In genomic region chr5:177358333-177358939, GRCh38 we compare ENCODE assay signal across 10 cellular contexts. TPM values are rescaled to one million over a fixed set of nuclear protein-coding genes. Genes with fewer than 3 reads are reported as not detected.
DNase-seq lines count a peak whose midpoint lies in the region; ATAC-seq and TF ChIP-seq lines count a peak whose summit lies in the region.
"Had no signal": no experiment of that assay in that cellular context is flagged by ENCODE, and none has a peak within 500 bp of the region (broad histone marks: within the 10 kb centered on the region; RNA-seq: fewer than 3 reads in every experiment).

No MANE protein-coding gene starts in this region.

- no peaks in the 10 kb centered on the region for H3K27me3 Mint-ChIP-seq in T-helper 2 cell treated with Interferon-gamma antibody and Interleukin-4, amounts not matched to agents 5 μg/mL and 100 μg/mL, for 36 hours (ENCODE audit: low read depth)
- H3K27me3 Mint-ChIP-seq in stimulated activated naive CD8-positive, alpha-beta T cell treated with anti-CD3 and anti-CD28 coated beads, Interleukin-15, amount 100 ng/mL, for 72 hours, result no peaks in the 10 kb centered on the region

- H3K9me3 ChIP-seq in heart right ventricle (peaks cover 0 to 5% (median 0%) of the 10 kb centered on the region in 11 donors), trophoblast cell (ENCODE audit: insufficient read depth, low read depth, low read length) (no peaks in the 10 kb centered on the region)

- no peaks in the 10 kb centered on the region for H3K27me3 ChIP-seq in heart right ventricle
- H3K27me3 ChIP-seq in trophoblast cell (ENCODE audit: insufficient read depth, low read length), result no peaks in the 10 kb centered on the region
- H3K27me3 ChIP-seq in mesendoderm (ENCODE audit: insufficient read depth, low read length, poor library complexity), result no peaks in the 10 kb centered on the region

- H2AFZ ChIP-seq in trophoblast cell (ENCODE audit: insufficient read depth, low read length, poor library complexity), result no peak overlapping the region

- peaks cover 40% of the 10 kb centered on the region for H3K36me3 Mint-ChIP-seq in T-helper 2 cell treated with Interferon-gamma antibody and Interleukin-4, amounts not matched to agents 5 μg/mL and 100 μg/mL, for 36 hours (ENCODE audit: low read depth)

- H3K18ac ChIP-seq in trophoblast cell (ENCODE audit: low read length) (no peak overlapping the region), mesendoderm (ENCODE audit: low read length) (no peak overlapping the region)

- H2AK5ac ChIP-seq in trophoblast cell (ENCODE audit: low read length) (no peak overlapping the region), mesendoderm (ENCODE audit: low read length) (no peak overlapping the region)

- peaks cover 4% of the 10 kb centered on the region for H3K79me1 ChIP-seq in trophoblast cell (ENCODE audit: low read length)
- no peaks in the 10 kb centered on the region for H3K79me1 ChIP-seq in mesendoderm (ENCODE audit: low read length)

- DNase-seq in T-helper 2 cell treated with Interferon-gamma antibody and Interleukin-4, amounts not matched to agents 5 μg/mL and 100 μg/mL, for 36 hours (ENCODE audit: low spot score), result no peak
- no peak for DNase-seq in T-helper 2 cell
- no peak for DNase-seq in heart right ventricle
- no peak for DNase-seq in stimulated activated naive CD8-positive, alpha-beta T cell treated with anti-CD3 and anti-CD28 coated beads, Interleukin-15, amount 100 ng/mL, for 72 hours
- DNase-seq in trophoblast cell, result no peak
- DNase-seq in mesendoderm, result no peak
- DNase-seq: NCI-H1694 treated with DMSO at 0.1 percent for 48 hours had no signal

- H3K79me2 ChIP-seq in trophoblast cell (ENCODE audit: control insufficient read depth, insufficient read depth, low read length, poor library complexity) (peaks cover 4% of the 10 kb centered on the region), mesendoderm (ENCODE audit: control insufficient read depth, insufficient read depth, low read length) (no peaks in the 10 kb centered on the region)

- no peak overlapping the region for H4K12ac ChIP-seq in trophoblast cell (ENCODE audit: low read depth, low read length)

- H3K23ac ChIP-seq in trophoblast cell (ENCODE audit: low read length), result no peak overlapping the region
- H3K23ac ChIP-seq in mesendoderm (ENCODE audit: low read length), result no peak overlapping the region

- H3K27ac ChIP-seq in VCaP (peak overlapping the region; percentile 80), heart right ventricle (peak overlapping the region in 6 of 10 donors; percentile 4 to 88 (median 49)), trophoblast cell (ENCODE audit: low read depth, low read length) (no peak overlapping the region), mesendoderm (ENCODE audit: low read depth, low read length) (no peak overlapping the region)

- ATAC-seq in heart right ventricle, result peak; percentile 34 to 66 (median 52)
- ATAC-seq in stimulated activated naive CD8-positive, alpha-beta T cell treated with anti-CD3 and anti-CD28 coated beads, Interleukin-15, amount 100 ng/mL, for 72 hours, result no peak
- ATAC-seq in HG03097 (IDR thresholded peaks at IDR 0.05; ENCODE audit: low FRiP score, unreplicated experiment), result no peak

- no peak overlapping the region for H3K56ac ChIP-seq in mesendoderm (ENCODE audit: low read length)

- peaks cover 66% of the 10 kb centered on the region for H3K4me1 Mint-ChIP-seq in T-helper 2 cell treated with Interferon-gamma antibody and Interleukin-4, amounts not matched to agents 5 μg/mL and 100 μg/mL, for 36 hours (ENCODE audit: low read depth)
- H3K4me1 Mint-ChIP-seq in stimulated activated naive CD8-positive, alpha-beta T cell treated with anti-CD3 and anti-CD28 coated beads, Interleukin-15, amount 100 ng/mL, for 72 hours, result peaks cover 88% of the 10 kb centered on the region

- 23 to 33% methylated on average over 6 of the region's 6 CpGs for WGBS in heart right ventricle, 2 donors
- WGBS in trophoblast cell (ENCODE audit: extremely low coverage, insufficient coverage, insufficient read length), result no CpG with 5 or more reads among the region's 6 CpGs
- no CpG with 5 or more reads among the region's 6 CpGs for WGBS in mesendoderm (ENCODE audit: extremely low coverage, insufficient coverage, low lambda C conversion rate)

- H3K4me3 Mint-ChIP-seq in T-helper 2 cell treated with Interferon-gamma antibody and Interleukin-4, amounts not matched to agents 5 μg/mL and 100 μg/mL, for 36 hours, result peak overlapping the region; percentile 84
- H3K4me3 Mint-ChIP-seq in stimulated activated naive CD8-positive, alpha-beta T cell treated with anti-CD3 and anti-CD28 coated beads, Interleukin-15, amount 100 ng/mL, for 72 hours, result peak overlapping the region; percentile 90 to 94

- H3K9ac ChIP-seq in trophoblast cell (ENCODE audit: low read length) (no peak overlapping the region), mesendoderm (ENCODE audit: low read length) (no peak overlapping the region)

- H2BK5ac ChIP-seq in trophoblast cell (ENCODE audit: low read depth, low read length, poor library complexity) (no peak overlapping the region), mesendoderm (ENCODE audit: low read length) (no peak overlapping the region)

- H3K4me1 ChIP-seq in heart right ventricle, result peaks cover 0 to 88% (median 23%) of the 10 kb centered on the region in 9 donors
- peaks cover 0 to 5% of the 10 kb centered on the region in 2 experiments for H3K4me1 ChIP-seq in trophoblast cell (ENCODE audit: control insufficient read depth in 1 of 2, insufficient read depth in 2 of 2, low read length in 2 of 2)
- H3K4me1 ChIP-seq in mesendoderm (ENCODE audit: control insufficient read depth, low read depth, low read length), result no peaks in the 10 kb centered on the region

- no peak overlapping the region for H4K8ac ChIP-seq in trophoblast cell (ENCODE audit: low read depth, low read length)
- H4K8ac ChIP-seq in mesendoderm (ENCODE audit: low read depth, low read length), result no peak overlapping the region

- peaks cover 17% of the 10 kb centered on the region for H3K9me3 Mint-ChIP-seq in T-helper 2 cell treated with Interferon-gamma antibody and Interleukin-4, amounts not matched to agents 5 μg/mL and 100 μg/mL, for 36 hours
- peaks cover 11 to 14% of the 10 kb centered on the region in 2 donors for H3K9me3 Mint-ChIP-seq in stimulated activated naive CD8-positive, alpha-beta T cell treated with anti-CD3 and anti-CD28 coated beads, Interleukin-15, amount 100 ng/mL, for 72 hours

- H4K5ac ChIP-seq in mesendoderm (ENCODE audit: low read length), result no peak overlapping the region

- no peak for TF ChIP-seq CTCF in VCaP (conservative IDR thresholded peaks at IDR 0.05)
- no peak for TF ChIP-seq CTCF in heart right ventricle (IDR thresholded peaks at IDR 0.05)

- intact Hi-C loops in heart right ventricle (cut with DNase I), result no loop called here

- no peaks in the 10 kb centered on the region for H3K36me3 ChIP-seq in heart right ventricle
- no peaks in the 10 kb centered on the region for H3K36me3 ChIP-seq in trophoblast cell (ENCODE audit: control insufficient read depth in 1 of 2, insufficient read depth in 2 of 2, low read length in 2 of 2)
- no peaks in the 10 kb centered on the region for H3K36me3 ChIP-seq in mesendoderm (ENCODE audit: control insufficient read depth, insufficient read depth, low read length)

- no peak overlapping the region for H3K14ac ChIP-seq in trophoblast cell (ENCODE audit: low read length)

- H3K4ac ChIP-seq in trophoblast cell (ENCODE audit: low read depth, low read length), result no peak overlapping the region
- H3K4ac ChIP-seq in mesendoderm (ENCODE audit: low read depth, low read length), result no peak overlapping the region

- no peak overlapping the region for H4K91ac ChIP-seq in trophoblast cell (ENCODE audit: low read depth, low read length)

- no peak overlapping the region for H2BK15ac ChIP-seq in mesendoderm (replicated peaks; ENCODE audit: low read depth)

- H2BK120ac ChIP-seq in trophoblast cell (ENCODE audit: insufficient read depth, low read length, poor library complexity) (no peak overlapping the region), mesendoderm (ENCODE audit: low read depth, low read length) (no peak overlapping the region)

- H3K4me2 ChIP-seq in trophoblast cell (ENCODE audit: low read length) (no peak overlapping the region), mesendoderm (ENCODE audit: low read length) (no peak overlapping the region)

- H3K4me3 ChIP-seq in heart right ventricle, result peak overlapping the region in 8 of 10 donors; percentile 12 to 67 (median 39)
- no peak overlapping the region for H3K4me3 ChIP-seq in trophoblast cell (ENCODE audit: low read depth, low read length)
- H3K4me3 ChIP-seq in mesendoderm (ENCODE audit: low read length), result no peak overlapping the region

- peak overlapping the region; percentile 73 for H3K27ac Mint-ChIP-seq in T-helper 2 cell treated with Interferon-gamma antibody and Interleukin-4, amounts not matched to agents 5 μg/mL and 100 μg/mL, for 36 hours
- peak overlapping the region; percentile 69 to 85 for H3K27ac Mint-ChIP-seq in stimulated activated naive CD8-positive, alpha-beta T cell treated with anti-CD3 and anti-CD28 coated beads, Interleukin-15, amount 100 ng/mL, for 72 hours

- H2BK12ac ChIP-seq in trophoblast cell (ENCODE audit: low read length), result no peak overlapping the region

RNA-seq across cellular contexts. Expression of gene RGS14, which starts 0.7 kb away (rescaled TPM):
- 1 to 10 TPM; 2.2 to 9.6 (median 4.5) TPM for total RNA-seq in heart right ventricle
- 1 to 10 TPM; 2.6 to 3.9 TPM for polyA plus RNA-seq in heart right ventricle
- 9.9 and 10.1 TPM in 2 replicates for polyA plus RNA-seq in trophoblast cell (2013)
- polyA plus RNA-seq in mesendoderm (2013, experiment 1 of 2), result 8.6 TPM
- 8.8 TPM for polyA plus RNA-seq in mesendoderm (2013, experiment 2 of 2)

RNA-seq across cellular contexts. Expression of gene LMAN2, which starts 7.0 kb away (rescaled TPM):
- 100 to 1,000 TPM in 1 of 10 donors, 10 to 100 TPM in 9; 46.3 to 111 (median 56.3) TPM for total RNA-seq in heart right ventricle
- polyA plus RNA-seq in heart right ventricle, result 100 to 1,000 TPM in 1 of 2 donors, 10 to 100 TPM in 1; 47.4 to 215 TPM
- 339 and 340 TPM in 2 replicates for polyA plus RNA-seq in trophoblast cell (2013)
- polyA plus RNA-seq in mesendoderm (2013, experiment 1 of 2), result 179 TPM
- 188 TPM for polyA plus RNA-seq in mesendoderm (2013, experiment 2 of 2)

RNA-seq across cellular contexts. Expression of gene SLC34A1, which starts 25.8 kb away (rescaled TPM):
- under 1 TPM in 1 of 10 donors, not detected in 9; 0.12 TPM for total RNA-seq in heart right ventricle
- polyA plus RNA-seq in heart right ventricle, result not detected
- polyA plus RNA-seq in trophoblast cell (2013), result not detected in 2 replicates
- not detected for polyA plus RNA-seq in mesendoderm (2013, experiment 1 of 2)
- polyA plus RNA-seq in mesendoderm (2013, experiment 2 of 2), result not detected
- total RNA-seq: A673 had no signal

RNA-seq across cellular contexts. Expression of gene PFN3, which starts 42.0 kb away (rescaled TPM):
- total RNA-seq in heart right ventricle, result not detected
- not detected for polyA plus RNA-seq in heart right ventricle
- not detected in 2 replicates for polyA plus RNA-seq in trophoblast cell (2013)
- polyA plus RNA-seq in mesendoderm (2013, experiment 1 of 2), result not detected
- polyA plus RNA-seq in mesendoderm (2013, experiment 2 of 2), result not detected
- total RNA-seq: A673 had no signal

RNA-seq across cellular contexts. Expression of gene MXD3, which starts 46.7 kb away (rescaled TPM):
- total RNA-seq in heart right ventricle, result 1 to 10 TPM; 1.2 to 6.4 (median 2.4) TPM
- polyA plus RNA-seq in heart right ventricle, result 1 to 10 TPM; 2.3 to 7.1 TPM
- polyA plus RNA-seq in trophoblast cell (2013), result 8.7 and 9.4 TPM in 2 replicates
- 3.1 TPM for polyA plus RNA-seq in mesendoderm (2013, experiment 1 of 2)
- 2.6 TPM for polyA plus RNA-seq in mesendoderm (2013, experiment 2 of 2)

Comparison
In these comparisons a context has a peak if more than half of its experiments do, and no peak if none do; other contexts are left out.
1. H3K27ac ChIP-seq: peak in VCaP (single experiment) and heart right ventricle (6 of 10); none in trophoblast cell (single experiment) and mesendoderm (single experiment).
2. ATAC-seq: peak in heart right ventricle (8 of 8); none in stimulated activated naive CD8-positive, alpha-beta T cell treated with anti-CD3 and anti-CD28 coated beads, Interleukin-15, amount 100 ng/mL, for 72 hours (single experiment) and HG03097 (single experiment).
3. H3K4me3 ChIP-seq: peak in heart right ventricle (8 of 10); none in trophoblast cell (single experiment) and mesendoderm (single experiment).